In the genomic region with DNA sequence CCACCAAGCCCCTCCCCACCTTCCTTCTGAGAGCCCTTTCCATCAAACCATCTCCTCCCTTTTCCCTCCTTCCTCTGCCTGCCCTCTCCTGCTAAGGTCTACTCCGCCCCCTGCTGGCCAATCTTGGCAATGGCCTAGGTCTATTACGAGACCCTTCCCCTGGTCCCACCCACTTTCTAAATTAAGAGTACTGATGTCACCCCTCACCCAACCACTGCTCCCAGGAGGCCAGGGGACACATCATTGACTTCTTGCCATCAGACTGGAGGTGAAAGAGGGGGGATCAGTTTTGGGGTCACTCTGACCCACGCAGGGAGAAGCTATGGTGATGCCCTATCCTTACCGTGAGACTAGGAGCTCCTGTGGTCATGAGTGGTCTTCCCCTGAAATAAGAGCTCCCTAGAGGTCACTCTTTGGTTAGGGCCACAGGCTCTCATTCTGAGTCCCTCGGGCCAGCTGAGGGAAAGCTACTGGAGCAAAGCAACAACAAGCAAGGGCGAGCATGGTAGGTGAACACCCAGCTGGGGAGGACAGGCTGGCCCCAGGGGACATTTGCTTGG, we compare ENCODE assay signal across 8 cellular contexts. TPM values are rescaled to one million over a fixed set of nuclear protein-coding genes. Genes with fewer than 3 reads are reported as not detected.
DNase-seq lines count a peak whose midpoint lies in the region; ATAC-seq lines count a peak whose summit lies in the region.

No MANE protein-coding gene starts in this region.

- no peaks in the 10 kb centered on the region for H3K27me3 ChIP-seq in NT2/D1 (ENCODE audit: insufficient read depth, insufficient read length)

- no peaks in the 10 kb centered on the region for H3K4me1 Mint-ChIP-seq in activated CD8-positive, alpha-beta memory T cell treated with anti-CD3 and anti-CD28 coated beads, Interleukin-2, amount 10 ng/mL, durations not matched to agents 7 days and 5 days
- peaks cover 10 to 16% (median 12%) of the 10 kb centered on the region in 3 donors for H3K4me1 Mint-ChIP-seq in naive B cell
- no peaks in the 10 kb centered on the region for H3K4me1 Mint-ChIP-seq in stimulated activated effector memory CD8-positive, alpha-beta T cell treated with anti-CD3 and anti-CD28 coated beads, Interleukin-12 subunit alpha, Interleukin-12 subunit beta, amount 100 ng/mL, for 72 hours

- no peaks in the 10 kb centered on the region for H3K9me3 Mint-ChIP-seq in activated CD8-positive, alpha-beta memory T cell treated with anti-CD3 and anti-CD28 coated beads, Interleukin-2, amount 10 ng/mL, durations not matched to agents 7 days and 5 days (ENCODE audit: low read depth)
- H3K9me3 Mint-ChIP-seq in naive B cell = no peaks in the 10 kb centered on the region
- no peaks in the 10 kb centered on the region for H3K9me3 Mint-ChIP-seq in stimulated activated effector memory CD8-positive, alpha-beta T cell treated with anti-CD3 and anti-CD28 coated beads, Interleukin-12 subunit alpha, Interleukin-12 subunit beta, amount 100 ng/mL, for 72 hours

- no peak overlapping the region for H3K4me3 ChIP-seq in NT2/D1 (ENCODE audit: insufficient read length, low read depth)

- peak; percentile 76 for DNase-seq in CD1c-positive myeloid dendritic cell (ENCODE audit: extremely low spot score)
- DNase-seq in HuH-7.5 (ENCODE audit: low spot score) = peak; percentile 57
- peak; percentile 95 for DNase-seq in NT2/D1 (ENCODE audit: low read depth, low spot score)
- peak; percentile 78 for DNase-seq in activated CD8-positive, alpha-beta memory T cell treated with anti-CD3 and anti-CD28 coated beads, Interleukin-2, amount 10 ng/mL, durations not matched to agents 7 days and 5 days
- peak; percentile 52 for DNase-seq in epidermal melanocyte (ENCODE audit: insufficient read length, low spot score)
- peak; percentile 69 for DNase-seq in naive B cell
- DNase-seq in stimulated activated effector memory CD8-positive, alpha-beta T cell treated with anti-CD3 and anti-CD28 coated beads, Interleukin-12 subunit alpha, Interleukin-12 subunit beta, amount 100 ng/mL, for 72 hours (ENCODE audit: low spot score in 2 of 2) = peak; percentile 63 to 86

- H3K36me3 ChIP-seq in NT2/D1 (ENCODE audit: insufficient read depth, insufficient read length, low read length) = no peaks in the 10 kb centered on the region

- CTCF ChIA-PET in activated CD8-positive, alpha-beta memory T cell treated with anti-CD3 and anti-CD28 coated beads, Interleukin-2, amount 10 ng/mL, durations not matched to agents 7 days and 5 days (lab: Charles Lee) = interaction anchor here (0.6 to 8.2 kb wide), 27 partner anchors 10 to 271 kb away, joined by 3 to 126 read pairs (median 4); partner anchors contain the start of gene S100A9

- H3K27me3 Mint-ChIP-seq in activated CD8-positive, alpha-beta memory T cell treated with anti-CD3 and anti-CD28 coated beads, Interleukin-2, amount 10 ng/mL, durations not matched to agents 7 days and 5 days = peaks cover 31% of the 10 kb centered on the region
- H3K27me3 Mint-ChIP-seq in naive B cell = peaks cover 21 to 50% (median 33%) of the 10 kb centered on the region in 3 donors

- H3K27ac Mint-ChIP-seq in activated CD8-positive, alpha-beta memory T cell treated with anti-CD3 and anti-CD28 coated beads, Interleukin-2, amount 10 ng/mL, durations not matched to agents 7 days and 5 days = no peak overlapping the region
- H3K27ac Mint-ChIP-seq in naive B cell = peak overlapping the region in 4 of 6 donors; percentile 11 to 73 (median 32)
- H3K27ac Mint-ChIP-seq in stimulated activated effector memory CD8-positive, alpha-beta T cell treated with anti-CD3 and anti-CD28 coated beads, Interleukin-12 subunit alpha, Interleukin-12 subunit beta, amount 100 ng/mL, for 72 hours = no peak overlapping the region

- H3K36me3 Mint-ChIP-seq in activated CD8-positive, alpha-beta memory T cell treated with anti-CD3 and anti-CD28 coated beads, Interleukin-2, amount 10 ng/mL, durations not matched to agents 7 days and 5 days = no peaks in the 10 kb centered on the region
- H3K36me3 Mint-ChIP-seq in naive B cell = no peaks in the 10 kb centered on the region
- H3K36me3 Mint-ChIP-seq in stimulated activated effector memory CD8-positive, alpha-beta T cell treated with anti-CD3 and anti-CD28 coated beads, Interleukin-12 subunit alpha, Interleukin-12 subunit beta, amount 100 ng/mL, for 72 hours = no peaks in the 10 kb centered on the region

- H3K9me3 ChIP-seq in NT2/D1 (ENCODE audit: insufficient read depth, low read length) = no peaks in the 10 kb centered on the region

- no peak overlapping the region for H3K4me3 Mint-ChIP-seq in activated CD8-positive, alpha-beta memory T cell treated with anti-CD3 and anti-CD28 coated beads, Interleukin-2, amount 10 ng/mL, durations not matched to agents 7 days and 5 days
- peak overlapping the region in 2 of 8 donors; percentile 0 to 50 for H3K4me3 Mint-ChIP-seq in naive B cell
- H3K4me3 Mint-ChIP-seq in stimulated activated effector memory CD8-positive, alpha-beta T cell treated with anti-CD3 and anti-CD28 coated beads, Interleukin-12 subunit alpha, Interleukin-12 subunit beta, amount 100 ng/mL, for 72 hours = no peak overlapping the region

- no peak overlapping the region for H3K9ac ChIP-seq in NT2/D1 (ENCODE audit: insufficient read length, low read depth)

- H3K4me1 ChIP-seq in NT2/D1 (ENCODE audit: insufficient read depth, insufficient read length) = peaks cover 3% of the 10 kb centered on the region

- ATAC-seq in activated CD8-positive, alpha-beta memory T cell treated with anti-CD3 and anti-CD28 coated beads, Interleukin-2, amount 10 ng/mL, durations not matched to agents 7 days and 5 days = peak; percentile 76
- ATAC-seq in naive B cell (ENCODE audit: low read depth in 2 of 2) = peak; percentile 88 to 92
- ATAC-seq in stimulated activated effector memory CD8-positive, alpha-beta T cell treated with anti-CD3 and anti-CD28 coated beads, Interleukin-12 subunit alpha, Interleukin-12 subunit beta, amount 100 ng/mL, for 72 hours = peak; percentile 65
- no peak for ATAC-seq in HG02759 (IDR thresholded peaks at IDR 0.05; ENCODE audit: unreplicated experiment)

RNA-seq across cellular contexts. Expression of gene S100A7, which starts 34.6 kb away (rescaled TPM):
- not detected for total RNA-seq in activated CD8-positive, alpha-beta memory T cell treated with anti-CD3 and anti-CD28 coated beads, Interleukin-2, amount 10 ng/mL, durations not matched to agents 7 days and 5 days
- polyA plus RNA-seq in naive B cell (ENCODE audit: low read depth in 6 of 6) = not detected

RNA-seq across cellular contexts. Expression of gene S100A6, which starts 40.7 kb away (rescaled TPM):
- total RNA-seq in activated CD8-positive, alpha-beta memory T cell treated with anti-CD3 and anti-CD28 coated beads, Interleukin-2, amount 10 ng/mL, durations not matched to agents 7 days and 5 days = 100 to 1,000 TPM; 386 to 543 TPM
- 100 to 1,000 TPM; 131 to 239 (median 154) TPM for polyA plus RNA-seq in naive B cell (ENCODE audit: low read depth in 6 of 6)

RNA-seq across cellular contexts. Expression of gene S100A5, which starts 45.7 kb away (rescaled TPM):
- total RNA-seq in activated CD8-positive, alpha-beta memory T cell treated with anti-CD3 and anti-CD28 coated beads, Interleukin-2, amount 10 ng/mL, durations not matched to agents 7 days and 5 days = 1 to 10 TPM; 1.6 to 3.0 TPM
- not detected for polyA plus RNA-seq in naive B cell (ENCODE audit: low read depth in 6 of 6)

RNA-seq across cellular contexts. Expression of gene S100A4, which starts 50.5 kb away (rescaled TPM):
- total RNA-seq in activated CD8-positive, alpha-beta memory T cell treated with anti-CD3 and anti-CD28 coated beads, Interleukin-2, amount 10 ng/mL, durations not matched to agents 7 days and 5 days = 100 to 1,000 TPM; 898 to 906 TPM
- 100 to 1,000 TPM in 2 of 6 donors, 10 to 100 TPM in 4; 50.2 to 167 (median 93.2) TPM for polyA plus RNA-seq in naive B cell (ENCODE audit: low read depth in 6 of 6)

RNA-seq across cellular contexts. Expression of gene S100A3, which starts 54.0 kb away (rescaled TPM):
- total RNA-seq in activated CD8-positive, alpha-beta memory T cell treated with anti-CD3 and anti-CD28 coated beads, Interleukin-2, amount 10 ng/mL, durations not matched to agents 7 days and 5 days = not detected
- polyA plus RNA-seq in naive B cell (ENCODE audit: low read depth in 6 of 6) = not detected

Comparison
In these comparisons a context has a peak if more than half of its experiments do, and no peak if none do; other contexts are left out.
1. H3K27ac Mint-ChIP-seq: peak in naive B cell (4 of 6); none in activated CD8-positive, alpha-beta memory T cell treated with anti-CD3 and anti-CD28 coated beads, Interleukin-2, amount 10 ng/mL, durations not matched to agents 7 days and 5 days (single experiment) and stimulated activated effector memory CD8-positive, alpha-beta T cell treated with anti-CD3 and anti-CD28 coated beads, Interleukin-12 subunit alpha, Interleukin-12 subunit beta, amount 100 ng/mL, for 72 hours (single experiment).
2. Peak in every context shown above with its lines, with median percentiles within 50 percentile points of each other: DNase-seq.